ENCODE assay signal across 11 cellular contexts in the genomic region with DNA sequence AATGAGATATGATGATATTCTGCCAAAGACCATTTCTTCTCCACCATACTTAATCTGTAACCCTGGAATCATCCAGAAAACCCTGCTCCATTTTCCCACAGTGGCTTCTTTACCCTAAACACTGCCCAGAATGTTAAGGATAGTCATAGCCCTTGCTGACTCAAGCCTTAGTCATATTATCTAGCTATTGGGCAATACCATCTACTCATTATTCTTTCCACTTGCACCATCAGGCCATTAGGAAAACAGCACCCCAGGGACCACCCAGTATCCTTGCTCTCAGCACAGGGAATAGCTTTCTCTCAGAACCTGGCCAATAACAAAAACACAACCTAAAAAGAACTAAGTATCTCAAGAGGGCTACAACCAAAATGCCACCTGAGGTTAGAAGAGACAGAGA.
DNase-seq lines count a peak whose midpoint lies in the region; ATAC-seq and TF ChIP-seq lines count a peak whose summit lies in the region.
"Had no signal": no experiment of that assay in that cellular context is flagged by ENCODE, and none has a peak within 500 bp of the region (broad histone marks: within the 10 kb centered on the region; RNA-seq: fewer than 3 reads in every experiment).

No MANE protein-coding gene starts in this region.

- no peak; the same call in 1 of the 2 replicates for TF ChIP-seq CTCF in AG09319 (IDR thresholded peaks at IDR 0.05; ENCODE audit: low read depth, low read length)
- peak; percentile 12 for TF ChIP-seq CTCF in chondrocyte (IDR thresholded peaks at IDR 0.05)

- no peaks in the 10 kb centered on the region for H3K36me3 ChIP-seq in MG63
- H3K36me3 ChIP-seq in naive thymus-derived CD4-positive, alpha-beta T cell (ENCODE audit: control insufficient read depth in 2 of 3, insufficient read depth in 3 of 3, low read length in 3 of 3) = no peaks in the 10 kb centered on the region

- H3K36me3 Mint-ChIP-seq in chondrocyte (ENCODE audit: low read depth) = no peaks in the 10 kb centered on the region
- H3K36me3 Mint-ChIP-seq in naive thymus-derived CD4-positive, alpha-beta T cell = no peaks in the 10 kb centered on the region

- H3K4me3 Mint-ChIP-seq in chondrocyte (ENCODE audit: unreplicated experiment) = no peak overlapping the region
- no peak overlapping the region for H3K4me3 Mint-ChIP-seq in naive thymus-derived CD4-positive, alpha-beta T cell

- peaks cover 40% of the 10 kb centered on the region for H3K4me1 Mint-ChIP-seq in chondrocyte (ENCODE audit: low read depth)
- H3K4me1 Mint-ChIP-seq in naive thymus-derived CD4-positive, alpha-beta T cell = no peaks in the 10 kb centered on the region

- no peak overlapping the region for H3K4me3 ChIP-seq in MG63
- H3K4me3 ChIP-seq in naive thymus-derived CD4-positive, alpha-beta T cell (ENCODE audit: low read length) = no peak overlapping the region

- H3K4me1 ChIP-seq in naive thymus-derived CD4-positive, alpha-beta T cell (ENCODE audit: control insufficient read depth in 2 of 2, insufficient read depth in 2 of 2, low read length in 2 of 2) = no peaks in the 10 kb centered on the region

- H3K27ac Mint-ChIP-seq in chondrocyte (ENCODE audit: unreplicated experiment) = no peak overlapping the region
- H3K27ac Mint-ChIP-seq in naive thymus-derived CD4-positive, alpha-beta T cell = no peak overlapping the region

- intact Hi-C loops in naive thymus-derived CD4-positive, alpha-beta T cell (cut with micrococcal nuclease) = no loop called here

- H3K27me3 ChIP-seq in MG63 = no peaks in the 10 kb centered on the region
- no peaks in the 10 kb centered on the region for H3K27me3 ChIP-seq in naive thymus-derived CD4-positive, alpha-beta T cell (ENCODE audit: control insufficient read depth in 2 of 2, insufficient read depth in 2 of 2, low read length in 2 of 2)

- no peak overlapping the region for H3K27ac ChIP-seq in naive thymus-derived CD4-positive, alpha-beta T cell (ENCODE audit: low read depth, low read length)

- CTCF ChIA-PET in naive thymus-derived CD4-positive, alpha-beta T cell (lab: Charles Lee) = no interaction called here

- H3K9me3 ChIP-seq in MG63 = no peaks in the 10 kb centered on the region
- no peaks in the 10 kb centered on the region for H3K9me3 ChIP-seq in naive thymus-derived CD4-positive, alpha-beta T cell (ENCODE audit: control insufficient read depth in 2 of 3, low read length in 3 of 3)

- peak; percentile 34 for ATAC-seq in naive thymus-derived CD4-positive, alpha-beta T cell
- ATAC-seq in HG02571 (IDR thresholded peaks at IDR 0.05; ENCODE audit: unreplicated experiment) = no peak
- no peak for ATAC-seq in GM18517 (IDR thresholded peaks at IDR 0.05; ENCODE audit: unreplicated experiment)

- POLR2A ChIA-PET in naive thymus-derived CD4-positive, alpha-beta T cell (lab: Charles Lee) = no interaction called here

- H3K27me3 Mint-ChIP-seq in chondrocyte (ENCODE audit: low read depth) = no peaks in the 10 kb centered on the region
- no peaks in the 10 kb centered on the region for H3K27me3 Mint-ChIP-seq in naive thymus-derived CD4-positive, alpha-beta T cell

- no peaks in the 10 kb centered on the region for H3K9me3 Mint-ChIP-seq in chondrocyte (ENCODE audit: low read depth)
- H3K9me3 Mint-ChIP-seq in naive thymus-derived CD4-positive, alpha-beta T cell = peaks cover 0 to 10% (median 0%) of the 10 kb centered on the region in 11 donors

- DNase-seq in AG09319 (ENCODE audit: extremely low read depth, low read depth) = peak; percentile 72
- peak; percentile 33 for DNase-seq in MG63
- DNase-seq in chondrocyte (ENCODE audit: low spot score) = no peak
- DNase-seq in naive thymus-derived CD4-positive, alpha-beta T cell = no peak
- no peak for DNase-seq in NCI-H774 (lab: John Stamatoyannopoulos, UW)
- no peak for DNase-seq in NCI-H1694 treated with DMSO at 0.1 percent for 48 hours (lab: John Stamatoyannopoulos, UW)
- DNase-seq: activated CD4-positive, alpha-beta T cell treated with anti-CD3 and anti-CD28 coated beads, Interleukin-2, amount 50 U/mL, for 1 hour; DMS153; nucleus accumbens had no signal

Comparison
In these comparisons a context has a peak if more than half of its experiments do, and no peak if none do; other contexts are left out.
1. DNase-seq: peak in AG09319 (single experiment) and MG63 (single experiment); none in chondrocyte (single experiment), naive thymus-derived CD4-positive, alpha-beta T cell (0 of 9), NCI-H774 (single experiment) and NCI-H1694 treated with DMSO at 0.1 percent for 48 hours (single experiment).